21 cellular contexts compared by ENCODE assay signal in genomic region chr2:121866789-121867188, GRCh38.
"Had no signal": no experiment of that assay in that cellular context is flagged by ENCODE, and none has a peak within 500 bp of the region (broad histone marks: within the 10 kb centered on the region; RNA-seq: fewer than 3 reads in every experiment).

No MANE protein-coding gene starts in this region.

- H3K79me2 ChIP-seq: hepatocyte had no signal

- H3K36me3 Mint-ChIP-seq: activated naive CD4-positive, alpha-beta T cell treated with anti-CD3 and anti-CD28 coated beads, Interleukin-2, amount 10 ng/mL, durations not matched to agents 7 days and 5 days had no signal

- H3K27ac Mint-ChIP-seq: activated naive CD4-positive, alpha-beta T cell treated with anti-CD3 and anti-CD28 coated beads, Interleukin-2, amount 10 ng/mL, durations not matched to agents 7 days and 5 days; activated naive CD8-positive, alpha-beta T cell treated with anti-CD3 and anti-CD28 coated beads, Interleukin-2, amount 50 U/mL, for 24 hours; T-helper 1 cell treated with Interleukin-12 subunit alpha and Interleukin-12 subunit beta and Interleukin-4 antibody, amounts not matched to agents 30 μg/mL and 1 μg/mL, for 36 hours had no signal

- H3K4me3 ChIP-seq: hepatocyte, mucosa of descending colon, ovary, thyroid gland had no signal

- H3K36me3 ChIP-seq: ovary, thyroid gland had no signal

- H3K4me3 Mint-ChIP-seq: activated naive CD4-positive, alpha-beta T cell treated with anti-CD3 and anti-CD28 coated beads, Interleukin-2, amount 10 ng/mL, durations not matched to agents 7 days and 5 days; activated naive CD8-positive, alpha-beta T cell treated with anti-CD3 and anti-CD28 coated beads, Interleukin-2, amount 50 U/mL, for 24 hours; activated T-cell treated with anti-CD3 and anti-CD28 coated beads, Interleukin-2, amount 50 U/mL, for 4 hours; naive B cell; T-helper 1 cell treated with Interleukin-12 subunit alpha and Interleukin-12 subunit beta and Interleukin-4 antibody, amounts not matched to agents 30 μg/mL and 1 μg/mL, for 36 hours had no signal

- H3K4me1 Mint-ChIP-seq: activated naive CD4-positive, alpha-beta T cell treated with anti-CD3 and anti-CD28 coated beads, Interleukin-2, amount 10 ng/mL, durations not matched to agents 7 days and 5 days; activated naive CD8-positive, alpha-beta T cell treated with anti-CD3 and anti-CD28 coated beads, Interleukin-2, amount 50 U/mL, for 24 hours; naive B cell had no signal

- DNase-seq: activated CD4-positive, alpha-beta T cell treated with anti-CD3 and anti-CD28 coated beads, Interleukin-2, amount 50 U/mL, for 1 hour; activated CD4-positive, CD25-positive, alpha-beta regulatory T cell treated with anti-CD3 and anti-CD28 coated beads, Interleukin-2, amount 50 U/mL, for 72 hours; activated CD8-positive, alpha-beta memory T cell treated with anti-CD3 and anti-CD28 coated beads, Interleukin-2, amount 50 U/mL, for 4 hours; activated naive CD4-positive, alpha-beta T cell treated with anti-CD3 and anti-CD28 coated beads, Interleukin-2, amount 10 ng/mL, durations not matched to agents 7 days and 5 days; activated naive CD8-positive, alpha-beta T cell treated with anti-CD3 and anti-CD28 coated beads, Interleukin-2, amount 50 U/mL, for 24 hours; activated T-cell treated with anti-CD3 and anti-CD28 coated beads, Interleukin-2, amount 50 U/mL, for 4 hours; aorta; cerebellar nuclear complex; effector CD4-positive, alpha-beta T cell; left cardiac atrium; mesenchymal stem cell; mucosa of descending colon; naive B cell; ovary; stimulated activated CD4-positive, alpha-beta T cell treated with anti-CD3 and anti-CD28 coated beads, Interleukin-4, amount 100 ng/mL, for 4 hours; stimulated activated naive CD4-positive, alpha-beta T cell; thyroid gland had no signal

- H2AFZ ChIP-seq: hepatocyte had no signal

- H3K27me3 ChIP-seq: hepatocyte, ovary, thyroid gland had no signal

- ATAC-seq: activated naive CD8-positive, alpha-beta T cell treated with anti-CD3 and anti-CD28 coated beads, Interleukin-2, amount 50 U/mL, for 24 hours; activated T-cell treated with anti-CD3 and anti-CD28 coated beads, Interleukin-2, amount 50 U/mL, for 4 hours; left cardiac atrium; mucosa of descending colon; sciatic nerve had no signal

- H3K27me3 Mint-ChIP-seq: activated naive CD8-positive, alpha-beta T cell treated with anti-CD3 and anti-CD28 coated beads, Interleukin-2, amount 50 U/mL, for 24 hours had no signal

- H3K4me1 ChIP-seq: thyroid gland had no signal

- H3K27ac ChIP-seq: hepatocyte, ovary, thyroid gland, VCaP had no signal

- H3K9me3 ChIP-seq: mucosa of descending colon, ovary, thyroid gland had no signal

- H3K4me2 ChIP-seq: hepatocyte had no signal

- H3K9me3 Mint-ChIP-seq: activated naive CD4-positive, alpha-beta T cell treated with anti-CD3 and anti-CD28 coated beads, Interleukin-2, amount 10 ng/mL, durations not matched to agents 7 days and 5 days; activated naive CD8-positive, alpha-beta T cell treated with anti-CD3 and anti-CD28 coated beads, Interleukin-2, amount 50 U/mL, for 24 hours; T-helper 1 cell treated with Interleukin-12 subunit alpha and Interleukin-12 subunit beta and Interleukin-4 antibody, amounts not matched to agents 30 μg/mL and 1 μg/mL, for 36 hours had no signal
